ENCODE assay signal across 1 cellular context in the genomic region with DNA sequence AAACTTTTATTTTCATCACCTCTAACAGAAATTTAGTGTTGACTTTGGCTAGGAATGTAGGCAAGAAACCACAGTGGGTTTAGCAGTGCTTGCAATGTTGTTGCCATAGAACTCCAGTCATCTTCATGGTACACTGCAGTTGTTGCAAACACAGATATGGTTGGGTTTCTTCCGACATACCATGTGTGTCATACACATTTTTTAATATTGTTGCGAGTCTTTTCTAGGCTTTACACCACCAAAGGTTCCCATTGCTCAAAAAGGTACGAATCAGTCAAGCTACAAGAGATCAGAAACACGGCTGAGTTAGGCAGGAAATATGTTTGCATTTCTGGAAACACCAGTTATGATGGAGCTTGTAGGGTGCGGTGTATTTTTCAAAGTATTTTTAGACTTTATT.
TF ChIP-seq lines count a peak whose summit lies in the region.

No MANE protein-coding gene starts in this region.

TF ChIP-seq in HepG2, 621 proteins besides CTCF, POLR2A, EP300 and RAD21 (continued from another document):
- TF ChIP-seq, protein P1, sequence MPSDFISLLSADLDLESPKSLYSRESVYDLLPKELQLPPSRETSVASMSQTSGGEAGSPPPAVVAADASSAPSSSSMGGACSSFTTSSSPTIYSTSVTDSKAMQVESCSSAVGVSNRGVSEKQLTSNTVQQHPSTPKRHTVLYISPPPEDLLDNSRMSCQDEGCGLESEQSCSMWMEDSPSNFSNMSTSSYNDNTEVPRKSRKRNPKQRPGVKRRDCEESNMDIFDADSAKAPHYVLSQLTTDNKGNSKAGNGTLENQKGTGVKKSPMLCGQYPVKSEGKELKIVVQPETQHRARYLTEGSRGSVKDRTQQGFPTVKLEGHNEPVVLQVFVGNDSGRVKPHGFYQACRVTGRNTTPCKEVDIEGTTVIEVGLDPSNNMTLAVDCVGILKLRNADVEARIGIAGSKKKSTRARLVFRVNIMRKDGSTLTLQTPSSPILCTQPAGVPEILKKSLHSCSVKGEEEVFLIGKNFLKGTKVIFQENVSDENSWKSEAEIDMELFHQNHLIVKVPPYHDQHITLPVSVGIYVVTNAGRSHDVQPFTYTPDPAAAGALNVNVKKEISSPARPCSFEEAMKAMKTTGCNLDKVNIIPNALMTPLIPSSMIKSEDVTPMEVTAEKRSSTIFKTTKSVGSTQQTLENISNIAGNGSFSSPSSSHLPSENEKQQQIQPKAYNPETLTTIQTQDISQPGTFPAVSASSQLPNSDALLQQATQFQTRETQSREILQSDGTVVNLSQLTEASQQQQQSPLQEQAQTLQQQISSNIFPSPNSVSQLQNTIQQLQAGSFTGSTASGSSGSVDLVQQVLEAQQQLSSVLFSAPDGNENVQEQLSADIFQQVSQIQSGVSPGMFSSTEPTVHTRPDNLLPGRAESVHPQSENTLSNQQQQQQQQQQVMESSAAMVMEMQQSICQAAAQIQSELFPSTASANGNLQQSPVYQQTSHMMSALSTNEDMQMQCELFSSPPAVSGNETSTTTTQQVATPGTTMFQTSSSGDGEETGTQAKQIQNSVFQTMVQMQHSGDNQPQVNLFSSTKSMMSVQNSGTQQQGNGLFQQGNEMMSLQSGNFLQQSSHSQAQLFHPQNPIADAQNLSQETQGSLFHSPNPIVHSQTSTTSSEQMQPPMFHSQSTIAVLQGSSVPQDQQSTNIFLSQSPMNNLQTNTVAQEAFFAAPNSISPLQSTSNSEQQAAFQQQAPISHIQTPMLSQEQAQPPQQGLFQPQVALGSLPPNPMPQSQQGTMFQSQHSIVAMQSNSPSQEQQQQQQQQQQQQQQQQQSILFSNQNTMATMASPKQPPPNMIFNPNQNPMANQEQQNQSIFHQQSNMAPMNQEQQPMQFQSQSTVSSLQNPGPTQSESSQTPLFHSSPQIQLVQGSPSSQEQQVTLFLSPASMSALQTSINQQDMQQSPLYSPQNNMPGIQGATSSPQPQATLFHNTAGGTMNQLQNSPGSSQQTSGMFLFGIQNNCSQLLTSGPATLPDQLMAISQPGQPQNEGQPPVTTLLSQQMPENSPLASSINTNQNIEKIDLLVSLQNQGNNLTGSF (CRISPR knock-in tag; IDR thresholded peaks at IDR 0.05), result no peak
- TF ChIP-seq ZNF605 (CRISPR knock-in tag; IDR thresholded peaks at IDR 0.05) (no peak), SRSF4 (IDR thresholded peaks at IDR 0.05; ENCODE audit: low read depth, low read length, poor library complexity, severe bottlenecking) (no peak), KDM1A (CRISPR knock-in tag; IDR thresholded peaks at IDR 0.05) (no peak), ZNF224 (CRISPR knock-in tag; IDR thresholded peaks at IDR 0.05) (no peak), DNMT1 (CRISPR knock-in tag; IDR thresholded peaks at IDR 0.05) (no peak), ELF1 (CRISPR knock-in tag; IDR thresholded peaks at IDR 0.05) (no peak), HIVEP1 (CRISPR knock-in tag; IDR thresholded peaks at IDR 0.05) (no peak)
- TF ChIP-seq, protein P2, sequence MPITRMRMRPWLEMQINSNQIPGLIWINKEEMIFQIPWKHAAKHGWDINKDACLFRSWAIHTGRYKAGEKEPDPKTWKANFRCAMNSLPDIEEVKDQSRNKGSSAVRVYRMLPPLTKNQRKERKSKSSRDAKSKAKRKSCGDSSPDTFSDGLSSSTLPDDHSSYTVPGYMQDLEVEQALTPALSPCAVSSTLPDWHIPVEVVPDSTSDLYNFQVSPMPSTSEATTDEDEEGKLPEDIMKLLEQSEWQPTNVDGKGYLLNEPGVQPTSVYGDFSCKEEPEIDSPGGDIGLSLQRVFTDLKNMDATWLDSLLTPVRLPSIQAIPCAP (CRISPR knock-in tag; IDR thresholded peaks at IDR 0.05; ENCODE audit: low read depth), result no peak
- TF ChIP-seq, protein P3, sequence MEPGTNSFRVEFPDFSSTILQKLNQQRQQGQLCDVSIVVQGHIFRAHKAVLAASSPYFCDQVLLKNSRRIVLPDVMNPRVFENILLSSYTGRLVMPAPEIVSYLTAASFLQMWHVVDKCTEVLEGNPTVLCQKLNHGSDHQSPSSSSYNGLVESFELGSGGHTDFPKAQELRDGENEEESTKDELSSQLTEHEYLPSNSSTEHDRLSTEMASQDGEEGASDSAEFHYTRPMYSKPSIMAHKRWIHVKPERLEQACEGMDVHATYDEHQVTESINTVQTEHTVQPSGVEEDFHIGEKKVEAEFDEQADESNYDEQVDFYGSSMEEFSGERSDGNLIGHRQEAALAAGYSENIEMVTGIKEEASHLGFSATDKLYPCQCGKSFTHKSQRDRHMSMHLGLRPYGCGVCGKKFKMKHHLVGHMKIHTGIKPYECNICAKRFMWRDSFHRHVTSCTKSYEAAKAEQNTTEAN (CRISPR knock-in tag; conservative IDR thresholded peaks at IDR 0.05), result no peak
- TF ChIP-seq, protein P4, sequence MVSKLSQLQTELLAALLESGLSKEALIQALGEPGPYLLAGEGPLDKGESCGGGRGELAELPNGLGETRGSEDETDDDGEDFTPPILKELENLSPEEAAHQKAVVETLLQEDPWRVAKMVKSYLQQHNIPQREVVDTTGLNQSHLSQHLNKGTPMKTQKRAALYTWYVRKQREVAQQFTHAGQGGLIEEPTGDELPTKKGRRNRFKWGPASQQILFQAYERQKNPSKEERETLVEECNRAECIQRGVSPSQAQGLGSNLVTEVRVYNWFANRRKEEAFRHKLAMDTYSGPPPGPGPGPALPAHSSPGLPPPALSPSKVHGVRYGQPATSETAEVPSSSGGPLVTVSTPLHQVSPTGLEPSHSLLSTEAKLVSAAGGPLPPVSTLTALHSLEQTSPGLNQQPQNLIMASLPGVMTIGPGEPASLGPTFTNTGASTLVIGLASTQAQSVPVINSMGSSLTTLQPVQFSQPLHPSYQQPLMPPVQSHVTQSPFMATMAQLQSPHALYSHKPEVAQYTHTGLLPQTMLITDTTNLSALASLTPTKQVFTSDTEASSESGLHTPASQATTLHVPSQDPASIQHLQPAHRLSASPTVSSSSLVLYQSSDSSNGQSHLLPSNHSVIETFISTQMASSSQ (IDR thresholded peaks at IDR 0.05; ENCODE audit: low read depth), result no peak
- TF ChIP-seq, protein P4 (CRISPR knock-in tag; IDR thresholded peaks at IDR 0.05; ENCODE audit: borderline replicate concordance), result no peak
